8 cellular contexts compared by ENCODE assay signal in the genomic region with DNA sequence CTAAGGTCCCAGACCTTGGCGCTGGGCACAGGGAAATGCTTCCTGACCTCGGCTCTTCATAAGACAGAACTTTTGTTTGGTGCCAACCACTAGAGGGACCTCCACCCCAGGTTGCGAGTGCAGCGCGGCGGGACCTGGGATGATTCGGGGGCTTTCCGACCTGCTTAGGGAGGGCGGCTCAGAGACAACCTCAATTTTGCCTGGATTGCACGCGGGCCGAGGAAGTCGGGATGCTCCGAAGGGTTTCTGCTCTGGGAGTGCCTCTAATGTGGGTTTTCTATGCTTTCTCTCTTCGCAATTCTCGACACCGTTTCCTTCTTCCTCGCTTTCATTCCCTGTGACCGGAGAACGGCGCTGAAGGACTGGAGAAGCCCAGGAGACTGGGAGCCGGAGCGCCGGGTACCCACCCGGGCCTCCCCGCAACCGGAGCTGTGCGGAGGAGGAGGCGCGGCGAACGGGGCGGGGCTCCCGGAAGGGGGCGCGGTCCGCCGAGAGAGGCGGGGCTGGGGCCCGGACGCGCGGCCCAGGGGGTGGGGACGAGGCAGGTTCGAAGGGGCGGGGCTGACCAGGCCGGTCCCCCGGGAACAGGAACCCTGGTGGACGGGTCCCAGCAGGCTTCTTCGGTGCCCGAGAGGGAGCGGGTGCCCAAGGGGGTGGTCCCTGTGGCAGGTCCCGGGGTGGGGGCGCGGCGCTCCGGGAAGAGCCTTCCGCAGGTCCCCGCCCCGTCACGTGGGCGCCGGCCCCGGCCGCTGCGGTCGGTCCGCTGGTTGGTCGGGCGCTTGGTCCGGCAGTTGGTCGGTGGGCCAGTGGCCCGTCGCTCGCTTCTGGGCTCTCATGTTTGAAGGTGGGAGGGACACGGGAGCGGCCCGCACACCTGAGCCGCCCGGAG. TPM values are rescaled to one million over a fixed set of nuclear protein-coding genes. Genes with fewer than 3 reads are reported as not detected.
A peak's percentile ranks its signal among the peaks of the same experiment; 100 is the strongest.
DNase-seq lines count a peak whose midpoint lies in the region; ATAC-seq and TF ChIP-seq lines count a peak whose summit lies in the region.

A gene (plus strand): TSS at position 790 of the 889 bp plus-strand sequence. CDS start 35,477 bp downstream, outside the sequence.

- H2AFZ ChIP-seq in mesenchymal stem cell (ENCODE audit: low read depth, low read length) = peak within 1 kb of the TSS; percentile 68

- peak within 1 kb of the TSS; percentile 55 to 67 for H3K18ac ChIP-seq in mesenchymal stem cell (ENCODE audit: low read depth in 1 of 2, low read length in 2 of 2)

- peak within 1 kb of the TSS; percentile 99 for H3K4me2 ChIP-seq in mesenchymal stem cell (ENCODE audit: low read length, poor library complexity, severe bottlenecking)

- peak within 1 kb of the TSS; percentile 44 to 85 for H2BK12ac ChIP-seq in mesenchymal stem cell (ENCODE audit: low read length in 2 of 2)

- peak within 1 kb of the TSS; percentile 64 for H2BK120ac ChIP-seq in mesenchymal stem cell (ENCODE audit: low read depth, low read length)

- H3K14ac ChIP-seq in mesenchymal stem cell (ENCODE audit: low read length in 2 of 2) = peak within 1 kb of the TSS in 1 of 2 experiments; percentile 39

- WGBS in mesenchymal stem cell = 1% methylated on average over 55 of the region's 80 CpGs

- H3K9ac ChIP-seq in mesenchymal stem cell (ENCODE audit: low read length) = peak within 1 kb of the TSS; percentile 93

- no peak within 1 kb of the TSS for H2BK5ac ChIP-seq in mesenchymal stem cell (ENCODE audit: low read depth, low read length, poor library complexity, severe bottlenecking)

- H3K4me1 ChIP-seq in effector memory CD4-positive, alpha-beta T cell (ENCODE audit: control insufficient read depth, insufficient read depth, low read length, poor library complexity, severe bottlenecking) = peaks cover 12% of the 10 kb centered on the region
- H3K4me1 ChIP-seq in mesenchymal stem cell (ENCODE audit: control insufficient read depth, insufficient read depth, low read depth, low read length) = peaks cover 12% of the 10 kb centered on the region

- no peaks in the 10 kb centered on the region for H3K36me3 ChIP-seq in effector memory CD4-positive, alpha-beta T cell (ENCODE audit: control insufficient read depth, insufficient read depth, low read length)
- peaks cover 0 to 18% of the 10 kb centered on the region in 2 experiments for H3K36me3 ChIP-seq in mesenchymal stem cell (ENCODE audit: control insufficient read depth in 1 of 2, insufficient read depth in 2 of 2, low read depth in 1 of 2, low read length in 2 of 2)

- H4K91ac ChIP-seq in mesenchymal stem cell (ENCODE audit: low read length) = peak within 1 kb of the TSS; percentile 18

- peak; percentile 72 for TF ChIP-seq CTCF in AG09319 (IDR thresholded peaks at IDR 0.05; ENCODE audit: low read depth, low read length)

- H3K9me3 ChIP-seq in effector memory CD4-positive, alpha-beta T cell (ENCODE audit: control insufficient read depth, low read length) = no peaks in the 10 kb centered on the region
- H3K9me3 ChIP-seq in mesenchymal stem cell (ENCODE audit: control insufficient read depth, low read length) = no peaks in the 10 kb centered on the region

- DNase-seq in AG09319 (ENCODE audit: extremely low read depth, low read depth) (peak; percentile 44), NCI-H524 treated with DMSO at 0.1 percent for 48 hours (lab: John Stamatoyannopoulos, UW) (peak; percentile 7), mesenchymal stem cell (peak; percentile 75)
- peak; percentile 29 to 80 for DNase-seq in activated CD8-positive, alpha-beta memory T cell treated with anti-CD3 and anti-CD28 coated beads for 1 hour (ENCODE audit: extremely low read depth in 1 of 2, low read depth in 1 of 2)
- DNase-seq in effector memory CD4-positive, alpha-beta T cell = peak; percentile 71 to 74 (median 72)
- peak; percentile 45 for DNase-seq in stimulated activated CD8-positive, alpha-beta memory T cell treated with anti-CD3 and anti-CD28 coated beads, Interleukin-12 subunit alpha, Interleukin-12 subunit beta, amount 100 ng/mL, for 24 hours (ENCODE audit: extremely low read depth)

- H3K4ac ChIP-seq in mesenchymal stem cell (ENCODE audit: low read depth in 1 of 2, low read length in 2 of 2) = peak within 1 kb of the TSS in 1 of 2 experiments; percentile 81

- peak within 1 kb of the TSS; percentile 95 for H2BK15ac ChIP-seq in mesenchymal stem cell (ENCODE audit: low read depth, poor library complexity, severe bottlenecking)

- peak within 1 kb of the TSS; percentile 86 for H3K4me3 ChIP-seq in effector memory CD4-positive, alpha-beta T cell (ENCODE audit: insufficient read depth, low read depth, low read length, poor library complexity, severe bottlenecking)
- peak within 1 kb of the TSS; percentile 68 to 87 for H3K4me3 ChIP-seq in mesenchymal stem cell (ENCODE audit: insufficient read depth in 1 of 2, low read depth in 1 of 2, low read length in 2 of 2)

- H3K27me3 ChIP-seq in effector memory CD4-positive, alpha-beta T cell (replicated peaks; ENCODE audit: control insufficient read depth, insufficient read depth, low read length, poor library complexity, severe bottlenecking) = no peaks in the 10 kb centered on the region
- peaks cover 0 to 33% of the 10 kb centered on the region in 2 experiments for H3K27me3 ChIP-seq in mesenchymal stem cell (ENCODE audit: control insufficient read depth in 1 of 2, insufficient read depth in 1 of 2, low read length in 2 of 2)

- H4K8ac ChIP-seq in mesenchymal stem cell (ENCODE audit: low read length) = peak within 1 kb of the TSS; percentile 93

- H3K27ac ChIP-seq in effector memory CD4-positive, alpha-beta T cell (ENCODE audit: insufficient read depth, low read length, poor library complexity, severe bottlenecking) = peak within 1 kb of the TSS; percentile 94
- peak within 1 kb of the TSS; percentile 34 for H3K27ac ChIP-seq in mesenchymal stem cell (ENCODE audit: low read length, poor library complexity, severe bottlenecking)

- H3K23ac ChIP-seq in mesenchymal stem cell (ENCODE audit: low read length in 2 of 2) = peak within 1 kb of the TSS in 1 of 2 experiments; percentile 95

- ATAC-seq in GM18868 (IDR thresholded peaks at IDR 0.05; ENCODE audit: unreplicated experiment) (peak; percentile 67), HG03097 (IDR thresholded peaks at IDR 0.05; ENCODE audit: low FRiP score, unreplicated experiment) (peak; percentile 64)

- no peak within 1 kb of the TSS for H2AK5ac ChIP-seq in mesenchymal stem cell (ENCODE audit: low read length, severe bottlenecking)

- H3K79me1 ChIP-seq in mesenchymal stem cell (replicated peaks; ENCODE audit: low read length, poor library complexity, severe bottlenecking) = no peaks in the 10 kb centered on the region

RNA-seq across cellular contexts. Expression of the gene that starts here (rescaled TPM):
- polyA plus RNA-seq in mesenchymal stem cell (2013, experiment 1 of 2) = 8.9 TPM
- 9.6 TPM for polyA plus RNA-seq in mesenchymal stem cell (2013, experiment 2 of 2)

Comparison
In these comparisons a context has a peak if more than half of its experiments do, and no peak if none do; other contexts are left out.
1. Peak in every context shown above with its lines: DNase-seq, ATAC-seq, H3K4me3 ChIP-seq and H3K27ac ChIP-seq.
2. DNase-seq: peak in every context shown above with its lines; median percentile 75 in mesenchymal stem cell; 72 in effector memory CD4-positive, alpha-beta T cell; 54 in activated CD8-positive, alpha-beta memory T cell treated with anti-CD3 and anti-CD28 coated beads for 1 hour; 45 in stimulated activated CD8-positive, alpha-beta memory T cell treated with anti-CD3 and anti-CD28 coated beads, Interleukin-12 subunit alpha, Interleukin-12 subunit beta, amount 100 ng/mL, for 24 hours; 44 in AG09319; 7 in NCI-H524 treated with DMSO at 0.1 percent for 48 hours.